9 cellular contexts compared by ENCODE assay signal in the genomic region with DNA sequence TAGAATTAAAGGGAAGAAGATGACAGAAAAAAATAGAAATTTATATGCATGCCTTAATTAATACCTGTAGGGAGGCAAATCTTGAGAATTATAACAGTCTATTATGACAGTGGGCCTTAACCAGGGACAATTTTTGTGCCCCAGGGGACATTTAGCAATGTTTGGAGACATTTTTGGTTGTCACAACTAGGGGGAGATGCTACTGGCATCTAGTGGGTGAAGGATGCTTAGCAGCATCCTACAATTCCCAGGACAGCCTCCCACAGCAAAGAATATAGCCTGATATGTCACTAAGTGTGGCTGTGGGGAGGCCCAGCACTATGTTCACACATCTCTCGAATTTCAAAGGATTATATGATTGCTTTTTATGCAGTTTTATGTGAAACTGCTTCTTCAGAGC. TPM values are rescaled to one million over a fixed set of nuclear protein-coding genes. Genes with fewer than 3 reads are reported as not detected.
A peak's percentile ranks its signal among the peaks of the same experiment; 100 is the strongest.
DNase-seq lines count a peak whose midpoint lies in the region; ATAC-seq, FAIRE-seq and TF ChIP-seq lines count a peak whose summit lies in the region.
"Had no signal": no experiment of that assay in that cellular context is flagged by ENCODE, and none has a peak within 500 bp of the region (broad histone marks: within the 10 kb centered on the region; RNA-seq: fewer than 3 reads in every experiment).

No MANE protein-coding gene starts in this region.

- H3K27me3 Mint-ChIP-seq in activated B cell treated with CpG ODN at 0.5 μM for 24 hours = no peaks in the 10 kb centered on the region

- no peaks in the 10 kb centered on the region for H3K9me3 Mint-ChIP-seq in activated B cell treated with CpG ODN at 0.5 μM for 24 hours

- CTCF ChIA-PET in activated B cell treated with CpG ODN at 0.5 μM for 24 hours (lab: Charles Lee) = interaction anchor here (0.9 kb wide), 1 partner anchor 25 kb away, joined by 3 read pairs; no protein-coding TSS in a partner anchor

- peak overlapping the region; percentile 85 for H3K27ac Mint-ChIP-seq in activated B cell treated with CpG ODN at 0.5 μM for 24 hours

- intact Hi-C loops in activated B cell treated with CpG ODN at 0.5 μM for 24 hours (cut with micrococcal nuclease) (loop anchor here (1.0 to 5.0 kb wide), 9 partner anchors 14 to 402 kb away; a partner anchor contains a TSS), kidney (cut with DNase I) (no loop called here)

- no peak overlapping the region for H3K9ac ChIP-seq in kidney (ENCODE audit: low read length in 2 of 2)

- H3K9me3 ChIP-seq in kidney (ENCODE audit: control insufficient read depth in 1 of 2, low read length in 2 of 2) = no peaks in the 10 kb centered on the region

- H3K4me1 ChIP-seq in kidney (ENCODE audit: control insufficient read depth in 1 of 2, insufficient read depth in 1 of 2, low read depth in 1 of 2, low read length in 2 of 2) = no peaks in the 10 kb centered on the region

- TF ChIP-seq CTCF in activated B cell treated with CpG ODN at 0.5 μM for 24 hours (IDR thresholded peaks at IDR 0.05) (no peak), kidney (IDR thresholded peaks at IDR 0.05; ENCODE audit: borderline replicate concordance, extremely low read depth, insufficient read depth) (peak; percentile 16)

- DNase-seq in EH (ENCODE audit: low read depth) (peak; percentile 44), HT-29 (ENCODE audit: low spot score) (peak; percentile 2), activated B cell treated with CpG ODN at 0.5 μM for 24 hours (no peak), kidney (no peak), NCI-H187 treated with DMSO at 0.1 percent for 48 hours (lab: John Stamatoyannopoulos, UW) (no peak)
- DNase-seq in stimulated activated CD4-positive, alpha-beta T cell treated with anti-CD3 and anti-CD28 coated beads, Interleukin-12 subunit alpha, Interleukin-12 subunit beta, amount 100 ng/mL, for 4 hours = no peak

- peaks cover 41% of the 10 kb centered on the region for H3K4me1 Mint-ChIP-seq in activated B cell treated with CpG ODN at 0.5 μM for 24 hours

- H3K36me3 Mint-ChIP-seq in activated B cell treated with CpG ODN at 0.5 μM for 24 hours (ENCODE audit: low read depth) = no peaks in the 10 kb centered on the region

- POLR2A ChIA-PET in activated B cell treated with CpG ODN at 0.5 μM for 24 hours (lab: Charles Lee) = no interaction called here

- H3K4me3 Mint-ChIP-seq in activated B cell treated with CpG ODN at 0.5 μM for 24 hours = peak overlapping the region; percentile 75

- no peak overlapping the region for H3K4me3 ChIP-seq in kidney (ENCODE audit: low read length in 2 of 2)

- no peak overlapping the region for H3K27ac ChIP-seq in kidney (ENCODE audit: low read depth in 2 of 2, low read length in 2 of 2)

- no peaks in the 10 kb centered on the region for H3K36me3 ChIP-seq in kidney (ENCODE audit: control insufficient read depth in 1 of 2, insufficient read depth in 2 of 2, low read length in 2 of 2)

- ATAC-seq in activated B cell treated with CpG ODN at 0.5 μM for 24 hours (ENCODE audit: low read depth) = peak; percentile 35
- no peak for ATAC-seq in GM19397 (IDR thresholded peaks at IDR 0.05; ENCODE audit: unreplicated experiment)
- no peak for ATAC-seq in GM18858 (IDR thresholded peaks at IDR 0.05; ENCODE audit: unreplicated experiment)

- FAIRE-seq in kidney (lab: Jason Lieb, UNC) = no peak

RNA-seq across cellular contexts. Expression of a gene that starts 10.5 kb away (rescaled TPM):
- not detected in 2 replicates for total RNA-seq in HT-29 (2014; rRNA removed; shearing (Covaris generic))
- total RNA-seq in activated B cell treated with CpG ODN at 0.5 μM for 24 hours = 0.32 and 0.35 TPM in 2 replicates
- 0.98 TPM for total RNA-seq in kidney
- polyA plus RNA-seq in kidney (ENCODE audit: insufficient read depth, low read depth, low replicate concordance) = 0.15 TPM
- total RNA-seq: skeletal muscle tissue had no signal

RNA-seq across cellular contexts. Expression of a gene that starts 45.8 kb away (rescaled TPM):
- not detected in 2 replicates for total RNA-seq in HT-29 (2014; rRNA removed; shearing (Covaris generic))
- 0.24 and 0.42 TPM in 2 replicates for total RNA-seq in activated B cell treated with CpG ODN at 0.5 μM for 24 hours
- 17.9 TPM for total RNA-seq in kidney
- 2.2 TPM for polyA plus RNA-seq in kidney (ENCODE audit: insufficient read depth, low read depth, low replicate concordance)

Comparison
In these comparisons a context has a peak if more than half of its experiments do, and no peak if none do; other contexts are left out.
1. DNase-seq: peak in EH (single experiment) and HT-29 (single experiment); none in activated B cell treated with CpG ODN at 0.5 μM for 24 hours (single experiment), kidney (single experiment), NCI-H187 treated with DMSO at 0.1 percent for 48 hours (single experiment) and stimulated activated CD4-positive, alpha-beta T cell treated with anti-CD3 and anti-CD28 coated beads, Interleukin-12 subunit alpha, Interleukin-12 subunit beta, amount 100 ng/mL, for 4 hours (single experiment).
2. RNA of a gene that starts 45.8 kb away (total RNA-seq): 17.9 TPM in kidney (single experiment); 0.24 to 0.42 TPM in activated B cell treated with CpG ODN at 0.5 μM for 24 hours and not detected in HT-29; every median in the first group is over 10 times any median in the second.